18 cellular contexts compared by ENCODE assay signal in genomic region chr4:159577241-159577640, GRCh38.
"Had no signal": no experiment of that assay in that cellular context is flagged by ENCODE, and none has a peak within 500 bp of the region (broad histone marks: within the 10 kb centered on the region; RNA-seq: fewer than 3 reads in every experiment).

No MANE protein-coding gene starts in this region.

- DNase-seq: dorsolateral prefrontal cortex; effector CD4-positive, alpha-beta T cell; kidney; mucosa of descending colon; naive B cell; right lobe of liver; small intestine; stimulated activated CD4-positive, alpha-beta T cell treated with anti-CD3 and anti-CD28 coated beads, Interleukin-12 subunit alpha, Interleukin-12 subunit beta, amount 100 ng/mL, for 4 hours; stimulated activated CD4-positive, alpha-beta T cell treated with anti-CD3 and anti-CD28 coated beads, Interleukin-1b, Interleukin-23, amount 100 ng/mL, for 48 hours; stimulated activated CD4-positive, alpha-beta T cell treated with anti-CD3 and anti-CD28 coated beads, Interleukin-4, amount 100 ng/mL, for 1 hour; stimulated activated CD8-positive, alpha-beta memory T cell treated with anti-CD3 and anti-CD28 coated beads, Interleukin-4, amount 100 ng/mL, for 48 hours; stimulated activated naive CD4-positive, alpha-beta T cell; stimulated activated naive CD8-positive, alpha-beta T cell treated with anti-CD3 and anti-CD28 coated beads, Interleukin-15, amount 100 ng/mL, for 72 hours; transverse colon; upper lobe of right lung; uterus had no signal

- ATAC-seq: left lobe of liver; mucosa of descending colon; natural killer cell treated with Interleukin-12 subunit alpha and Interleukin-12 subunit beta and Interleukin-15 and Interleukin-18, amount 100 ng/mL, for 72 hours; right lobe of liver; stimulated activated naive CD8-positive, alpha-beta T cell treated with anti-CD3 and anti-CD28 coated beads, Interleukin-15, amount 100 ng/mL, for 72 hours; upper lobe of right lung had no signal
